In genomic region chr1:187038789-187039188, GRCh38 we compare ENCODE assay signal across 14 cellular contexts.
A peak's percentile ranks its signal among the peaks of the same experiment; 100 is the strongest.
DNase-seq lines count a peak whose midpoint lies in the region; ATAC-seq and TF ChIP-seq lines count a peak whose summit lies in the region.
"Had no signal": no experiment of that assay in that cellular context is flagged by ENCODE, and none has a peak within 500 bp of the region (broad histone marks: within the 10 kb centered on the region; RNA-seq: fewer than 3 reads in every experiment).

No MANE protein-coding gene starts in this region.

- peak overlapping the region; percentile 40 for H3K4me2 ChIP-seq in KMS-11

- no TSS peak for BruUV-seq in Calu3 (replicated peaks; lab: Mats Ljungman, UMichigan)

- no peak overlapping the region for H3K4me3 Mint-ChIP-seq in Calu3 (ENCODE audit: low read depth, unreplicated experiment)
- H3K4me3 Mint-ChIP-seq in activated CD4-positive, alpha-beta T cell treated with anti-CD3 and anti-CD28 coated beads, Interleukin-2, amount 10 ng/mL, durations not matched to agents 24 days and 14 days, result no peak overlapping the region
- H3K4me3 Mint-ChIP-seq in activated T-helper 17 cell treated with anti-CD3 and anti-CD28 coated beads, Interleukin-2, amount 50 U/mL, for 72 hours, result no peak overlapping the region

- CTCF ChIA-PET in Calu3 (lab: Charles Lee), result interaction anchor here (0.5 to 0.9 kb wide), 2 partner anchors 17 to 630 kb away, joined by 4 read pairs; no protein-coding TSS in a partner anchor

- H3K36me3 ChIP-seq in KMS-11 (ENCODE audit: insufficient read depth), result no peaks in the 10 kb centered on the region

- H3K4me1 Mint-ChIP-seq in Calu3 (ENCODE audit: low read depth, unreplicated experiment), result peaks cover 19% of the 10 kb centered on the region
- H3K4me1 Mint-ChIP-seq in activated CD4-positive, alpha-beta T cell treated with anti-CD3 and anti-CD28 coated beads, Interleukin-2, amount 10 ng/mL, durations not matched to agents 24 days and 14 days, result no peaks in the 10 kb centered on the region
- no peaks in the 10 kb centered on the region for H3K4me1 Mint-ChIP-seq in activated T-helper 17 cell treated with anti-CD3 and anti-CD28 coated beads, Interleukin-2, amount 50 U/mL, for 72 hours

- no peak overlapping the region for H3K27ac ChIP-seq in KMS-11
- H3K27ac ChIP-seq in dorsolateral prefrontal cortex, result no peak overlapping the region

- intact Hi-C loops in Calu3 (cut with micrococcal nuclease; ENCODE audit: unreplicated experiment) (no loop called here), dorsolateral prefrontal cortex (cut with DNase I) (no loop called here)
- intact Hi-C loops in activated CD4-positive, alpha-beta T cell treated with anti-CD3 and anti-CD28 coated beads, Interleukin-2, amount 10 ng/mL, durations not matched to agents 24 days and 14 days (cut with micrococcal nuclease), result no loop called here

- H3K9me3 Mint-ChIP-seq in Calu3 (ENCODE audit: low read depth, unreplicated experiment), result no peaks in the 10 kb centered on the region
- H3K9me3 Mint-ChIP-seq in activated CD4-positive, alpha-beta T cell treated with anti-CD3 and anti-CD28 coated beads, Interleukin-2, amount 10 ng/mL, durations not matched to agents 24 days and 14 days, result no peaks in the 10 kb centered on the region
- H3K9me3 Mint-ChIP-seq in activated T-helper 17 cell treated with anti-CD3 and anti-CD28 coated beads, Interleukin-2, amount 50 U/mL, for 72 hours, result no peaks in the 10 kb centered on the region

- DNase-seq in Calu3 (peak; percentile 45), SKM-1 treated with dmso at 0.1 percent for 144 hours (lab: John Stamatoyannopoulos, UW; ENCODE audit: unreplicated experiment) (peak; percentile 94), fibroblast of the aortic adventitia (ENCODE audit: low read depth) (peak; percentile 47), NCI-H1436 (lab: John Stamatoyannopoulos, UW) (no peak), dorsolateral prefrontal cortex (no peak)
- DNase-seq in activated CD4-positive, alpha-beta T cell treated with anti-CD3 and anti-CD28 coated beads, Interleukin-2, amount 10 ng/mL, durations not matched to agents 24 days and 14 days, result no peak
- DNase-seq: activated CD4-positive, alpha-beta T cell treated with anti-CD3 and anti-CD28 coated beads, Interleukin-2, amount 50 U/mL, for 4 hours; activated naive CD4-positive, alpha-beta T cell; cerebellar nuclear complex; NCI-H1105; NCI-H524 treated with DMSO at 0.1 percent for 48 hours; SW 1271 had no signal

- H4K20me1 ChIP-seq in KMS-11 (ENCODE audit: insufficient read depth), result no peaks in the 10 kb centered on the region

- TF ChIP-seq CTCF in Calu3 (IDR thresholded peaks at IDR 0.05; ENCODE audit: unreplicated experiment) (no peak), KMS-11 (conservative IDR thresholded peaks at IDR 0.05; ENCODE audit: low read depth, low read length) (no peak), fibroblast of the aortic adventitia (IDR thresholded peaks at IDR 0.05; ENCODE audit: insufficient read depth, low read length) (no peak), dorsolateral prefrontal cortex (IDR thresholded peaks at IDR 0.05 in 54 of 56, conservative IDR thresholded peaks at IDR 0.05 in 2 of 56; ENCODE audit: low read depth in 1 of 56, partially characterized antibody in 56 of 56) (no peak)

- H3K9ac ChIP-seq in KMS-11, result no peak overlapping the region

- peaks cover 82% of the 10 kb centered on the region for H3K4me1 ChIP-seq in KMS-11 (ENCODE audit: low read depth, poor library complexity, severe bottlenecking)

- H3K36me3 Mint-ChIP-seq in Calu3 (ENCODE audit: insufficient read depth, unreplicated experiment), result no peaks in the 10 kb centered on the region
- H3K36me3 Mint-ChIP-seq in activated CD4-positive, alpha-beta T cell treated with anti-CD3 and anti-CD28 coated beads, Interleukin-2, amount 10 ng/mL, durations not matched to agents 24 days and 14 days (ENCODE audit: low read depth), result no peaks in the 10 kb centered on the region
- no peaks in the 10 kb centered on the region for H3K36me3 Mint-ChIP-seq in activated T-helper 17 cell treated with anti-CD3 and anti-CD28 coated beads, Interleukin-2, amount 50 U/mL, for 72 hours (ENCODE audit: low read depth)

- H2AFZ ChIP-seq in KMS-11 (ENCODE audit: low read depth), result no peak overlapping the region

- no peaks in the 10 kb centered on the region for H3K79me2 ChIP-seq in KMS-11 (ENCODE audit: insufficient read depth, low read depth)

- H3K27ac Mint-ChIP-seq in Calu3 (ENCODE audit: unreplicated experiment), result peak overlapping the region; percentile 3
- no peak overlapping the region for H3K27ac Mint-ChIP-seq in activated CD4-positive, alpha-beta T cell treated with anti-CD3 and anti-CD28 coated beads, Interleukin-2, amount 10 ng/mL, durations not matched to agents 24 days and 14 days
- no peak overlapping the region for H3K27ac Mint-ChIP-seq in activated T-helper 17 cell treated with anti-CD3 and anti-CD28 coated beads, Interleukin-2, amount 50 U/mL, for 72 hours

- H3K27me3 Mint-ChIP-seq in Calu3 (ENCODE audit: unreplicated experiment), result no peaks in the 10 kb centered on the region
- H3K27me3 Mint-ChIP-seq in activated CD4-positive, alpha-beta T cell treated with anti-CD3 and anti-CD28 coated beads, Interleukin-2, amount 10 ng/mL, durations not matched to agents 24 days and 14 days, result peaks cover 2% of the 10 kb centered on the region
- H3K27me3 Mint-ChIP-seq in activated T-helper 17 cell treated with anti-CD3 and anti-CD28 coated beads, Interleukin-2, amount 50 U/mL, for 72 hours, result peaks cover 7% of the 10 kb centered on the region

- H3K4me3 ChIP-seq in KMS-11 (IDR thresholded peaks at IDR 0.05; ENCODE audit: insufficient read depth, low read depth, low read length) (no peak overlapping the region), fibroblast of the aortic adventitia (ENCODE audit: low read depth, low read length) (no peak overlapping the region), dorsolateral prefrontal cortex (no peak overlapping the region)

- H3K27me3 ChIP-seq in KMS-11 (ENCODE audit: insufficient read depth, low read depth) (no peaks in the 10 kb centered on the region), dorsolateral prefrontal cortex (peaks cover 0 to 3% (median 0%) of the 10 kb centered on the region in 45 donors)

- no peak for ATAC-seq in activated T-helper 17 cell treated with anti-CD3 and anti-CD28 coated beads, Interleukin-2, amount 50 U/mL, for 72 hours (replicated peaks)

Comparison
In these comparisons a context has a peak if more than half of its experiments do, and no peak if none do; other contexts are left out.
1. DNase-seq: peak in Calu3 (single experiment), SKM-1 treated with dmso at 0.1 percent for 144 hours (single experiment) and fibroblast of the aortic adventitia (single experiment); none in activated CD4-positive, alpha-beta T cell treated with anti-CD3 and anti-CD28 coated beads, Interleukin-2, amount 10 ng/mL, durations not matched to agents 24 days and 14 days (single experiment), NCI-H1436 (single experiment) and dorsolateral prefrontal cortex (0 of 10).